Comparison of ENCODE assay signal across 8 cellular contexts in the genomic region with DNA sequence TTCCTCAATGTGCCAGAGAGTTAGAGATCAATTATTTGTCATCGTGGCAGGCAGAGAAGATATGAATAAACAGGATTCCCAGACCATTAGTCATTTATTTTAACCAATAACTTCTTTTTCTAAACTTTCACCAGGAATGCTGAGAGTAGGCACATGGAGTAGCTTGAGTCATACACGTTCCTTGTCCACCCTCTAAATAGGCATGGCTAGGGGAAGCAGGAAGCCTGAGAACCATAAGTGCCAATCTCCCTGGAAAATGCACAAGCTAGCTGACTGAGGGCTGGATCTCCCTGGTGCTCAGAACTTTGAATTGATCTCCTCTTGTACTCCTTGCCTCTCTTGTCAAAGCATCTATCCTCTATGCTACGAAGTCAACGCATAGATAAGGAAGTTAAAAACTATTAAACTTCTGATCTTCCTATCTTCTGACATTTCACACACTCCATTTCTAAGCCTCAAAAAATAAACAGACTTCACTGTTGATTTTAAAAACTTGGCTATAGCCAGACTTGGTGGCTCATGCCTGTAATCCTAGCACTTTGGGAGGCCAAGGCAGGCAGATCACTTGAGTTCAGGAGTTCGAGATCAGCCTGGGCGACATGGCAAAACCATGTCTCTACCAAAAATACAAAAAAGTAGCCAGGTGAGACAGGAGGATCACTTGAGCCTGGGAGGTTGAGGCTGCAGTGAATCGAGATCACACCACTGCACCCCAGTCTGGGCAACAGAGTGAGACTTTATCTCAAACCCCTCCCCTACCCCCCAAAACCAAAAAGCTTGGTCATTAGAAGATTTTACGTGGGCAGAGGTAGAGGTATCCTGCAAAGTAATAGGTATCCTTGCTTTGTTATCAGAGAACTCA. TPM values are rescaled to one million over a fixed set of nuclear protein-coding genes. Genes with fewer than 3 reads are reported as not detected.
DNase-seq lines count a peak whose midpoint lies in the region; ATAC-seq, FAIRE-seq and TF ChIP-seq lines count a peak whose summit lies in the region.

No MANE protein-coding gene starts in this region.

- CTCF ChIA-PET in Caco-2 (lab: Charles Lee): no interaction called here

- no peak for TF ChIP-seq EP300 in esophagus muscularis mucosa (IDR thresholded peaks at IDR 0.05)

- BruUV-seq in Caco-2 (replicated peaks; lab: Mats Ljungman, UMichigan): no TSS peak

- no peak for TF ChIP-seq POLR2A in esophagus muscularis mucosa (IDR thresholded peaks at IDR 0.05; ENCODE audit: low read depth)

- peaks cover 77% of the 10 kb centered on the region for H3K4me1 Mint-ChIP-seq in osteocyte (ENCODE audit: unreplicated experiment)
- H3K4me1 Mint-ChIP-seq in Caco-2 (ENCODE audit: low read depth, unreplicated experiment): peaks cover 32% of the 10 kb centered on the region

- DNase-seq in DMS53 (lab: John Stamatoyannopoulos, UW) (peak; percentile 53), RCC 7860 (ENCODE audit: low spot score) (peak; percentile 97), esophagus muscularis mucosa (ENCODE audit: extremely low spot score) (no peak), osteocyte (ENCODE audit: extremely low spot score, unreplicated experiment) (no peak), GM13976 (ENCODE audit: low spot score) (no peak), Caco-2 (no peak), T-helper 2 cell (no peak)

- H3K36me3 ChIP-seq in esophagus muscularis mucosa (no peaks in the 10 kb centered on the region), Caco-2 (ENCODE audit: control insufficient read depth, insufficient read depth, low read length) (no peaks in the 10 kb centered on the region)

- ATAC-seq in HG03139 (IDR thresholded peaks at IDR 0.05; ENCODE audit: unreplicated experiment): no peak

- TF ChIP-seq CTCF in esophagus muscularis mucosa (IDR thresholded peaks at IDR 0.05): no peak
- TF ChIP-seq CTCF in osteocyte (IDR thresholded peaks at IDR 0.05): no peak
- no peak for TF ChIP-seq CTCF in GM13976 (IDR thresholded peaks at IDR 0.05; ENCODE audit: borderline replicate concordance, control extremely low read depth, extremely low read depth, insufficient read depth, missing control alignments)
- TF ChIP-seq CTCF in Caco-2 (IDR thresholded peaks at IDR 0.05; ENCODE audit: insufficient read depth in 1 of 2, low read depth in 1 of 2, low read length in 1 of 2, severe bottlenecking in 1 of 2, unreplicated experiment in 1 of 2): no peak

- H3K36me3 Mint-ChIP-seq in osteocyte (ENCODE audit: unreplicated experiment): peaks cover 2% of the 10 kb centered on the region
- no peaks in the 10 kb centered on the region for H3K36me3 Mint-ChIP-seq in Caco-2 (ENCODE audit: insufficient read depth, unreplicated experiment)

- in situ Hi-C loops in GM13976 (cut with MboI; ENCODE audit: low sequenced_read_pairs, unreplicated experiment): no loop called here

- H3K27ac Mint-ChIP-seq in osteocyte (ENCODE audit: unreplicated experiment) (peak overlapping the region; percentile 91), Caco-2 (ENCODE audit: unreplicated experiment) (no peak overlapping the region)

- peak overlapping the region; percentile 34 to 60 (median 52) for H3K27ac ChIP-seq in esophagus muscularis mucosa (replicated peaks in 1 of 4)

- no peaks in the 10 kb centered on the region for H3K9me3 Mint-ChIP-seq in osteocyte (ENCODE audit: unreplicated experiment)
- peaks cover 6% of the 10 kb centered on the region for H3K9me3 Mint-ChIP-seq in Caco-2 (ENCODE audit: unreplicated experiment)

- H3K27me3 ChIP-seq in esophagus muscularis mucosa (no peaks in the 10 kb centered on the region), Caco-2 (replicated peaks; ENCODE audit: control insufficient read depth, insufficient read depth, low read length) (no peaks in the 10 kb centered on the region)

- POLR2A ChIA-PET in Caco-2 (lab: Charles Lee): no interaction called here

- H3K4me1 ChIP-seq in esophagus muscularis mucosa: peaks cover 37 to 73% (median 61%) of the 10 kb centered on the region in 4 donors
- H3K4me1 ChIP-seq in Caco-2: peaks cover 47% of the 10 kb centered on the region

- H3K4me3 ChIP-seq in esophagus muscularis mucosa (no peak overlapping the region), Caco-2 (ENCODE audit: low read depth, low read length) (no peak overlapping the region)

- 60% methylated on average over 8 of the region's 8 CpGs for WGBS in esophagus muscularis mucosa

- no peak overlapping the region for H3K4me3 Mint-ChIP-seq in osteocyte (ENCODE audit: unreplicated experiment)
- no peak overlapping the region for H3K4me3 Mint-ChIP-seq in Caco-2 (ENCODE audit: unreplicated experiment)

- H3K27me3 Mint-ChIP-seq in osteocyte (ENCODE audit: unreplicated experiment) (no peaks in the 10 kb centered on the region), Caco-2 (ENCODE audit: insufficient read depth, unreplicated experiment) (no peaks in the 10 kb centered on the region)

- peak; percentile 95 for FAIRE-seq in RCC 7860 (lab: Jason Lieb, UNC)

- no peaks in the 10 kb centered on the region for H3K9me3 ChIP-seq in esophagus muscularis mucosa
- H3K9me3 ChIP-seq in Caco-2: no peaks in the 10 kb centered on the region

- intact Hi-C loops in esophagus muscularis mucosa (cut with DNase I): no loop called here
- intact Hi-C loops in Caco-2 (cut with micrococcal nuclease; ENCODE audit: unreplicated experiment): no loop called here

RNA-seq across cellular contexts. Expression of gene ADTRP, which starts 11.8 kb away (rescaled TPM):
- total RNA-seq in esophagus muscularis mucosa (under 1 TPM in 2 of 4 donors, not detected in 2; 0.66 to 0.92 TPM), osteocyte (not detected in 2 replicates), Caco-2 (2022) (3.0 and 5.2 TPM in 2 replicates)

Comparison
In these comparisons a context has a peak if more than half of its experiments do, and no peak if none do; other contexts are left out.
1. DNase-seq: peak in DMS53 (single experiment) and RCC 7860 (single experiment); none in esophagus muscularis mucosa (single experiment), osteocyte (single experiment), GM13976 (single experiment), Caco-2 (0 of 2) and T-helper 2 cell (0 of 5).